In genomic region chr9:4983541-4984165, GRCh38 we compare ENCODE assay signal across 8 cellular contexts. TPM values are rescaled to one million over a fixed set of nuclear protein-coding genes. Genes with fewer than 3 reads are reported as not detected.
DNase-seq lines count a peak whose midpoint lies in the region; ATAC-seq and TF ChIP-seq lines count a peak whose summit lies in the region.

No MANE protein-coding gene starts in this region.

- BruUV-seq in A673 (replicated peaks; lab: Mats Ljungman, UMichigan) = TSS peak; percentile 55

- POLR2A ChIA-PET in A673 (lab: Charles Lee; ENCODE audit: low non-redundant PET) (no interaction called here), HEK293 (lab: Yijun Ruan, JAX) (interaction anchor here (1.0 kb wide), 1 partner anchor 191 kb away, joined by 3 read pairs; the partner anchor contains the start of gene RCL1)

- 19 to 26% methylated on average over 5 of the region's 5 CpGs for WGBS in lung, 2 donors

- CTCF ChIA-PET in A673 (lab: Charles Lee) = no interaction called here
- CTCF ChIA-PET in HEK293 (lab: Yijun Ruan, JAX) = interaction anchor here (0.6 to 1.0 kb wide), 2 partner anchors 51 to 101 kb away, joined by 3 read pairs; no protein-coding TSS in a partner anchor

- no peak for ATAC-seq in lung (ENCODE audit: insufficient read depth, low FRiP score)
- no peak for ATAC-seq in HG03108 (IDR thresholded peaks at IDR 0.05; ENCODE audit: unreplicated experiment)

- intact Hi-C loops in A673 (cut with micrococcal nuclease; ENCODE audit: unreplicated experiment) = loop anchor here (10.0 kb wide), 2 partner anchors 189 to 621 kb away; partner anchors contain the start of gene RCL1

- H3K4me1 ChIP-seq in A673 (ENCODE audit: insufficient read depth, low read length, poor library complexity, severe bottlenecking) = peaks cover 30% of the 10 kb centered on the region
- no peaks in the 10 kb centered on the region for H3K4me1 ChIP-seq in HEK293 (ENCODE audit: control insufficient read depth, insufficient read depth, low read length)
- H3K4me1 ChIP-seq in adipocyte (ENCODE audit: control insufficient read depth, insufficient read depth, low read length) = peaks cover 39% of the 10 kb centered on the region
- H3K4me1 ChIP-seq in lung (ENCODE audit: control insufficient read depth in 2 of 2, insufficient read depth in 2 of 2, low read length in 2 of 2) = peaks cover 3 to 13% of the 10 kb centered on the region in 2 donors

- peak overlapping the region; percentile 98 for H3K9ac ChIP-seq in adipocyte (ENCODE audit: low read length)

- peak overlapping the region; percentile 78 for H3K4me3 ChIP-seq in A673 (ENCODE audit: low read depth, low read length, poor library complexity, severe bottlenecking)
- H3K4me3 ChIP-seq in HEK293 (ENCODE audit: low read depth, low read length) = no peak overlapping the region
- H3K4me3 ChIP-seq in adipocyte (ENCODE audit: low read length) = peak overlapping the region; percentile 97
- no peak overlapping the region for H3K4me3 ChIP-seq in lung

- H3K36me3 ChIP-seq in A673 (ENCODE audit: insufficient read depth, low read length, poor library complexity, severe bottlenecking) (no peaks in the 10 kb centered on the region), HEK293 (ENCODE audit: control insufficient read depth in 2 of 2, insufficient read depth in 1 of 2, low read length in 2 of 2) (no peaks in the 10 kb centered on the region), adipocyte (ENCODE audit: control insufficient read depth, insufficient read depth, low read length, severe bottlenecking) (no peaks in the 10 kb centered on the region), lung (ENCODE audit: control insufficient read depth in 2 of 2, insufficient read depth in 2 of 2, low read length in 2 of 2) (no peaks in the 10 kb centered on the region)

- no peaks in the 10 kb centered on the region for H3K27me3 ChIP-seq in A673 (replicated peaks; ENCODE audit: insufficient read depth, low read depth, low read length, poor library complexity)
- H3K27me3 ChIP-seq in adipocyte (replicated peaks; ENCODE audit: control insufficient read depth, insufficient read depth, low read length) = no peaks in the 10 kb centered on the region
- no peaks in the 10 kb centered on the region for H3K27me3 ChIP-seq in lung (ENCODE audit: control insufficient read depth, insufficient read depth)

- TF ChIP-seq CTCF in A673 (conservative IDR thresholded peaks at IDR 0.05; ENCODE audit: low read depth, low read length) (no peak), HEK293 (tag by site-specific recombination; IDR thresholded peaks at IDR 0.05) (no peak), lung (IDR thresholded peaks at IDR 0.05; ENCODE audit: control extremely low read depth, extremely low read depth) (no peak)

- H3K27ac ChIP-seq in A673 (ENCODE audit: low read depth, low read length, poor library complexity, severe bottlenecking) (peak overlapping the region; percentile 87), HEK293 (ENCODE audit: extremely low read depth, low read depth, low read length) (peak overlapping the region; percentile 81), lung (ENCODE audit: low read depth in 1 of 2, low read length in 1 of 2) (peak overlapping the region; percentile 93 to 99)

- H3K9me3 ChIP-seq in A673 (ENCODE audit: low read depth, low read length, poor library complexity, severe bottlenecking) (no peaks in the 10 kb centered on the region), HEK293 (ENCODE audit: control insufficient read depth, insufficient read depth, low read depth, low read length) (no peaks in the 10 kb centered on the region), adipocyte (ENCODE audit: control insufficient read depth, low read length) (no peaks in the 10 kb centered on the region), lung (ENCODE audit: control insufficient read depth in 2 of 2, insufficient read depth in 1 of 2, low read length in 1 of 2) (no peaks in the 10 kb centered on the region)

- DNase-seq in A673 (ENCODE audit: low spot score) (no peak), adipocyte (ENCODE audit: low read depth) (no peak), lung (ENCODE audit: low spot score) (no peak), DMS 273 (lab: John Stamatoyannopoulos, UW; ENCODE audit: unreplicated experiment) (no peak), germinal center (ENCODE audit: low spot score) (no peak)
- DNase-seq in effector CD4-positive, alpha-beta T cell = no peak

TF ChIP-seq in HEK293, 187 proteins besides CTCF, POLR2A, EP300 and RAD21:
- 0 out of 2 replicates have a peak, but pooled peaks have one; percentile 17 for TF ChIP-seq PRDM1 (tag by site-specific recombination; IDR thresholded peaks at IDR 0.05)
- TF ChIP-seq ZNF777 (tag by site-specific recombination; IDR thresholded peaks at IDR 0.05; ENCODE audit: borderline replicate concordance) = no peak
- no peak for TF ChIP-seq GLIS2 (tag by site-specific recombination; IDR thresholded peaks at IDR 0.05)

RNA-seq across cellular contexts. Expression of gene JAK2, which starts 1.4 kb away (rescaled TPM):
- 7.3 and 10.5 TPM in 2 replicates for total RNA-seq in A673 (2021)
- 10 to 100 TPM; 24.3 to 30.5 TPM for total RNA-seq in lung
- polyA plus RNA-seq in lung = 1 to 10 TPM; 5.3 to 10.0 TPM

Comparison
In these comparisons a context has a peak if more than half of its experiments do, and no peak if none do; other contexts are left out.
1. H3K4me3 ChIP-seq: peak in A673 (single experiment) and adipocyte (single experiment); none in HEK293 (single experiment) and lung (single experiment).
2. Peak in every context shown above with its lines, with median percentiles within 50 percentile points of each other: H3K27ac ChIP-seq.